In the genomic region with DNA sequence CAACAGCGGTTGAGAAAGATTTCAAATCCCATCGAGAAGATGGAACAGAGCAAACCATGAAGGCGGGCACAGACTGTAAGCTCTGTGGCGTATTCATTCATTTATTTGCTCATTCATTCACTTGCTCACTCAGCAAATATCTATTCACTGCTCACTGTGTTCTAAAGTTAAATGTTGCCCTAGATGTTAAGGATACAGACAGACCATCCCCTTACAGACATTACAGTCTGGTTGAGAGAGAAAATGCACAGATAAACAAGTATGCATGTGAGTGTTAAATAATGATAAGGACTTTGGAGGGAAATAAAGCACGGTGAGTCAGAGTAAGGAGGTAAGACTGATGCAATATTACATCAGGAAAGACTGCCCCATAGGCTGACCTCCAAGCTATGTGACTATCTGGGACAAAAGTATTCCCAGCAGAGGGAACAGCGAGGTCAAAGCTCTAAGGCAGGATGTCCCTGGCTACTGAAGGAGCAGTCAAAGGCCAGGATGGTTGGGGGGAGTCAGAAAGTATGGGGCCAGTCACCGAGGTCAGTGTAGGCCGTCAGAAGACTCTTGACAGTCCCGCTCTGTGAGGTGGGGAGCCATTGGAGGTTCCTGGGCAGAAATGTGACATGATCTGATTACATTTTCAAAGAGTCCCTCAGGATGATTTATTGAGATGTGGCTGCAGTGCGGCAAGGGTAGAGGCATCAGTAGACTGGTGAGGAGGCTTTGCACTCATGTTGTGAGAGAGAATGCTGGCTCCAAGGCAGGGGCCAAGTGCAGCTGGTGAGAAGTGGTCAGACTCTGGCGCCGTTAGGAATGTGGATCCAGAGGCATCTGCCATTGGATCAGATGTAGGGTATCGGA, we compare ENCODE assay signal across 9 cellular contexts. TPM values are rescaled to one million over a fixed set of nuclear protein-coding genes. Genes with fewer than 3 reads are reported as not detected.
DNase-seq lines count a peak whose midpoint lies in the region; ATAC-seq and TF ChIP-seq lines count a peak whose summit lies in the region.
"Had no signal": no experiment of that assay in that cellular context is flagged by ENCODE, and none has a peak within 500 bp of the region (broad histone marks: within the 10 kb centered on the region; RNA-seq: fewer than 3 reads in every experiment).

No MANE protein-coding gene starts in this region.

- H3K9me2 ChIP-seq in PC-3 (replicated peaks; ENCODE audit: low read length) = no peaks in the 10 kb centered on the region

- intact Hi-C loops in PC-3 (cut with micrococcal nuclease) = loop anchor here (5.0 kb wide), 1 partner anchor 82 kb away; no protein-coding TSS in a partner anchor

- H3K4me3 Mint-ChIP-seq in endodermal cell = no peak overlapping the region

- POLR2A ChIA-PET in PC-3 (lab: Charles Lee; ENCODE audit: unreplicated experiment) = no interaction called here

- no peaks in the 10 kb centered on the region for H3K9me3 ChIP-seq in PC-3 (ENCODE audit: low read length)
- no peaks in the 10 kb centered on the region for H3K9me3 ChIP-seq in endodermal cell (ENCODE audit: control insufficient read depth, low read length)

- H3K27ac ChIP-seq in PC-3 (ENCODE audit: low read length) (peak overlapping the region; percentile 93), endodermal cell (ENCODE audit: low read depth, low read length) (peak overlapping the region; percentile 33)
- H3K27ac ChIP-seq: HL-60 had no signal

- ATAC-seq in PC-3 (no peak), HG02642 (IDR thresholded peaks at IDR 0.05; ENCODE audit: poor library complexity, unreplicated experiment) (no peak)

- peaks cover 6% of the 10 kb centered on the region for H3K4me1 Mint-ChIP-seq in endodermal cell

- peak overlapping the region; percentile 14; the same call in 1 of the 2 replicates for H3K4me2 ChIP-seq in PC-3 (ENCODE audit: low read length)

- DNase-seq in AG20443 (ENCODE audit: low spot score) = peak; percentile 25
- DNase-seq in PC-3 = peak; percentile 49
- no peak for DNase-seq in endodermal cell
- peak; percentile 77 for DNase-seq in myocyte (ENCODE audit: low read depth)
- DNase-seq in cerebellar nuclear complex (lab: John Stamatoyannopoulos, UW) = no peak
- DNase-seq in NCI-H446 treated with DMSO at 0.1 percent for 48 hours (lab: John Stamatoyannopoulos, UW) = no peak
- DNase-seq in activated CD4-positive, alpha-beta T cell treated with anti-CD3 and anti-CD28 coated beads for 48 hours = no peak

- no peak overlapping the region for H2AFZ ChIP-seq in PC-3 (ENCODE audit: low read length)

- peaks cover 41% of the 10 kb centered on the region for H3K27me3 Mint-ChIP-seq in endodermal cell (ENCODE audit: insufficient read depth)

- WGBS in endodermal cell (ENCODE audit: insufficient coverage in 1 of 2, insufficient read length in 1 of 2), 2 experiments = 92 to 93% methylated on average over 11 to 13 of the region's 13 CpGs

- no peaks in the 10 kb centered on the region for H3K9me3 Mint-ChIP-seq in endodermal cell

- BruUV-seq in PC-3 (replicated peaks; lab: Mats Ljungman, UMichigan) = no TSS peak

- CTCF ChIA-PET in PC-3 (lab: Charles Lee) = no interaction called here

- H3F3A ChIP-seq in PC-3 (ENCODE audit: low read length, unreplicated experiment) = no peaks in the 10 kb centered on the region

- no peaks in the 10 kb centered on the region for H3K27me3 ChIP-seq in PC-3 (ENCODE audit: low read length)
- peaks cover 5% of the 10 kb centered on the region for H3K27me3 ChIP-seq in endodermal cell (ENCODE audit: control insufficient read depth, insufficient read depth, low read length, poor library complexity, severe bottlenecking)

- H3K36me3 ChIP-seq in PC-3 (ENCODE audit: low read depth, low read length) = no peaks in the 10 kb centered on the region
- no peaks in the 10 kb centered on the region for H3K36me3 ChIP-seq in endodermal cell (ENCODE audit: control insufficient read depth, insufficient read depth, low read length)

- H3K36me3 Mint-ChIP-seq in endodermal cell (ENCODE audit: low read depth) = no peaks in the 10 kb centered on the region

- H3K9ac ChIP-seq in PC-3 (ENCODE audit: low read length) (peak overlapping the region; percentile 13; the same call in 1 of the 2 replicates), endodermal cell (ENCODE audit: extremely low read depth, low read length, poor library complexity, severe bottlenecking) (no peak overlapping the region)

- H3K79me2 ChIP-seq in PC-3 (ENCODE audit: low read length) = peaks cover 14% of the 10 kb centered on the region

- TF ChIP-seq CTCF in PC-3 (conservative IDR thresholded peaks at IDR 0.05; ENCODE audit: low read depth, low read length) = no peak
- TF ChIP-seq CTCF in endodermal cell (conservative IDR thresholded peaks at IDR 0.05) = no peak

- H4K20me1 ChIP-seq in PC-3 (ENCODE audit: low read length) = no peaks in the 10 kb centered on the region

- H3K27ac Mint-ChIP-seq in endodermal cell = no peak overlapping the region

- H3K4me1 ChIP-seq in PC-3 (ENCODE audit: insufficient read depth, low read length) (peaks cover 56% of the 10 kb centered on the region), endodermal cell (ENCODE audit: control insufficient read depth, insufficient read depth, low read length) (no peaks in the 10 kb centered on the region)

- H3K4me3 ChIP-seq in PC-3 (ENCODE audit: low read length) (no peak overlapping the region), endodermal cell (ENCODE audit: low read length) (no peak overlapping the region)

RNA-seq across cellular contexts. Expression of gene MBNL2, which starts 37.9 kb away (rescaled TPM):
- total RNA-seq in PC-3 (2014; rRNA removed) = 10.3 and 17.8 TPM in 2 replicates
- total RNA-seq in endodermal cell = 1 to 10 TPM; 1.7 to 3.3 TPM
- 22.0 TPM for polyA plus RNA-seq in endodermal cell (2013, experiment 1 of 2)
- 22.7 TPM for polyA plus RNA-seq in endodermal cell (2013, experiment 2 of 2)
- 34.9 and 61.2 TPM in 2 replicates for total RNA-seq in myocyte
- 12.3 TPM for polyA plus RNA-seq in myocyte (2012)

Comparison
In these comparisons a context has a peak if more than half of its experiments do, and no peak if none do; other contexts are left out.
1. DNase-seq: peak in AG20443 (single experiment), PC-3 (single experiment) and myocyte (single experiment); none in endodermal cell (single experiment), cerebellar nuclear complex (0 of 2), NCI-H446 treated with DMSO at 0.1 percent for 48 hours (single experiment) and activated CD4-positive, alpha-beta T cell treated with anti-CD3 and anti-CD28 coated beads for 48 hours (single experiment).